13 cellular contexts compared by ENCODE assay signal in genomic region chr3:17605032-17605431, GRCh38.
A peak's percentile ranks its signal among the peaks of the same experiment; 100 is the strongest.
DNase-seq lines count a peak whose midpoint lies in the region; ATAC-seq and TF ChIP-seq lines count a peak whose summit lies in the region.
"Had no signal": no experiment of that assay in that cellular context is flagged by ENCODE, and none has a peak within 500 bp of the region (broad histone marks: within the 10 kb centered on the region; RNA-seq: fewer than 3 reads in every experiment).

No MANE protein-coding gene starts in this region.

- H3K27me3 ChIP-seq in breast epithelium (no peaks in the 10 kb centered on the region), dorsolateral prefrontal cortex (no peaks in the 10 kb centered on the region)
- H3K27me3 ChIP-seq in CD4-positive, alpha-beta T cell (ENCODE audit: control insufficient read depth, insufficient read depth, low read length) = no peaks in the 10 kb centered on the region
- H3K27me3 ChIP-seq: BLaER1 treated with 17β-estradiol and CSF1 and Interleukin-3, amounts not matched to agents 10 nM and 100 nM had no signal

- no peak overlapping the region for H3K27ac Mint-ChIP-seq in MCF 10A (ENCODE audit: low read depth, unreplicated experiment)
- H3K27ac Mint-ChIP-seq in CD4-positive, alpha-beta T cell = no peak overlapping the region

- peaks cover 4% of the 10 kb centered on the region for H3K36me3 Mint-ChIP-seq in MCF 10A (ENCODE audit: insufficient read depth, unreplicated experiment)
- H3K36me3 Mint-ChIP-seq in CD4-positive, alpha-beta T cell (ENCODE audit: low read depth) = peaks cover 35% of the 10 kb centered on the region

- no peak for ATAC-seq in HG03342 (IDR thresholded peaks at IDR 0.05; ENCODE audit: unreplicated experiment)
- no peak for ATAC-seq in CD4-positive, alpha-beta T cell (ENCODE audit: poor library complexity)

- CTCF ChIA-PET in MCF 10A (lab: Yijun Ruan, JAX) = interaction anchor here (0.6 to 1.5 kb wide), 2 partner anchors 89 to 237 kb away, joined by 3 read pairs; no protein-coding TSS in a partner anchor
- CTCF ChIA-PET in CD4-positive, alpha-beta T cell (lab: Charles Lee) = no interaction called here

- no TSS peak for BruUV-seq in MCF 10A (replicated peaks; lab: Mats Ljungman, UMichigan)

- no peaks in the 10 kb centered on the region for H3K9me3 Mint-ChIP-seq in MCF 10A (ENCODE audit: unreplicated experiment)
- peaks cover 3% of the 10 kb centered on the region for H3K9me3 Mint-ChIP-seq in CD4-positive, alpha-beta T cell

- H3K27me3 Mint-ChIP-seq in MCF 10A (ENCODE audit: insufficient read depth, unreplicated experiment) = no peaks in the 10 kb centered on the region
- no peaks in the 10 kb centered on the region for H3K27me3 Mint-ChIP-seq in CD4-positive, alpha-beta T cell

- no peak overlapping the region for H3K4me3 ChIP-seq in breast epithelium
- H3K4me3 ChIP-seq in fibroblast of pulmonary artery (replicated peaks; ENCODE audit: low read depth, low read length) = no peak overlapping the region
- H3K4me3 ChIP-seq in dorsolateral prefrontal cortex = no peak overlapping the region
- H3K4me3 ChIP-seq: BLaER1 treated with 17β-estradiol and CSF1 and Interleukin-3, amounts not matched to agents 10 nM and 100 nM; HAP-1; SK-N-MC had no signal

- H3K4me3 Mint-ChIP-seq in MCF 10A (ENCODE audit: unreplicated experiment) = no peak overlapping the region
- no peak overlapping the region for H3K4me3 Mint-ChIP-seq in CD4-positive, alpha-beta T cell

- H3K27ac ChIP-seq in breast epithelium = no peak overlapping the region
- no peak overlapping the region for H3K27ac ChIP-seq in dorsolateral prefrontal cortex
- H3K27ac ChIP-seq in CD4-positive, alpha-beta T cell (ENCODE audit: low read depth, low read length) = no peak overlapping the region
- H3K27ac ChIP-seq: BLaER1 treated with 17β-estradiol and CSF1 and Interleukin-3, amounts not matched to agents 10 nM and 100 nM; SK-N-MC had no signal

- DNase-seq in MCF 10A (ENCODE audit: unreplicated experiment) (peak; percentile 86), breast epithelium (ENCODE audit: low spot score in 2 of 2) (no peak), RKO (ENCODE audit: low spot score) (peak; percentile 70), fibroblast of pulmonary artery (ENCODE audit: low read depth) (peak; percentile 75), NCI-H2029 treated with DMSO at 0.1 percent for 48 hours (lab: John Stamatoyannopoulos, UW) (no peak), dorsolateral prefrontal cortex (no peak)
- DNase-seq in CD4-positive, alpha-beta T cell = no peak
- DNase-seq: cerebellar nuclear complex, NCI-H2227 treated with DMSO at 0.1 percent for 48 hours had no signal

- H3K36me3 ChIP-seq in breast epithelium = peaks cover 4% of the 10 kb centered on the region
- H3K36me3 ChIP-seq: HAP-1 had no signal

- H3K9me3 ChIP-seq in breast epithelium = peaks cover 0 to 9% of the 10 kb centered on the region in 2 donors
- no peaks in the 10 kb centered on the region for H3K9me3 ChIP-seq in CD4-positive, alpha-beta T cell (ENCODE audit: control insufficient read depth, low read length)
- H3K9me3 ChIP-seq: HAP-1 had no signal

- peaks cover 13% of the 10 kb centered on the region for H3K4me1 Mint-ChIP-seq in MCF 10A (ENCODE audit: insufficient read depth, unreplicated experiment)
- no peaks in the 10 kb centered on the region for H3K4me1 Mint-ChIP-seq in CD4-positive, alpha-beta T cell (ENCODE audit: low read depth)

- POLR2A ChIA-PET in MCF 10A (lab: Yijun Ruan, JAX) = interaction anchor here (0.7 to 1.3 kb wide), 4 partner anchors 18 to 137 kb away, joined by 3 to 5 read pairs (median 4); partner anchors contain the start of gene TBC1D5
- POLR2A ChIA-PET in CD4-positive, alpha-beta T cell (lab: Charles Lee) = no interaction called here

- no peaks in the 10 kb centered on the region for H3K4me1 ChIP-seq in breast epithelium
- H3K4me1 ChIP-seq: HAP-1 had no signal

- TF ChIP-seq CTCF in MCF 10A (IDR thresholded peaks at IDR 0.05; ENCODE audit: unreplicated experiment) (no peak), breast epithelium (IDR thresholded peaks at IDR 0.05) (no peak), fibroblast of pulmonary artery (IDR thresholded peaks at IDR 0.05; ENCODE audit: low read length, missing control alignments) (no peak), dorsolateral prefrontal cortex (IDR thresholded peaks at IDR 0.05 in 54 of 56, conservative IDR thresholded peaks at IDR 0.05 in 2 of 56; ENCODE audit: low read depth in 1 of 56, partially characterized antibody in 56 of 56) (no peak)
- no peak for TF ChIP-seq CTCF in CD4-positive, alpha-beta T cell (IDR thresholded peaks at IDR 0.05)

- TF ChIP-seq POLR2A in breast epithelium (IDR thresholded peaks at IDR 0.05) = no peak

- intact Hi-C loops in MCF 10A (cut with micrococcal nuclease) = no loop called here
- intact Hi-C loops in breast epithelium (cut with DNase I; ENCODE audit: low total_unique reads) = no loop called here
- intact Hi-C loops in dorsolateral prefrontal cortex (cut with DNase I) = no loop called here
- intact Hi-C loops in CD4-positive, alpha-beta T cell (cut with DNase I, micrococcal nuclease) = no loop called here

Comparison
In these comparisons a context has a peak if more than half of its experiments do, and no peak if none do; other contexts are left out.
1. DNase-seq: peak in MCF 10A (single experiment), RKO (single experiment) and fibroblast of pulmonary artery (single experiment); none in breast epithelium (0 of 2), NCI-H2029 treated with DMSO at 0.1 percent for 48 hours (single experiment), dorsolateral prefrontal cortex (0 of 10) and CD4-positive, alpha-beta T cell (0 of 10).